9 cellular contexts compared by ENCODE assay signal in the genomic region with DNA sequence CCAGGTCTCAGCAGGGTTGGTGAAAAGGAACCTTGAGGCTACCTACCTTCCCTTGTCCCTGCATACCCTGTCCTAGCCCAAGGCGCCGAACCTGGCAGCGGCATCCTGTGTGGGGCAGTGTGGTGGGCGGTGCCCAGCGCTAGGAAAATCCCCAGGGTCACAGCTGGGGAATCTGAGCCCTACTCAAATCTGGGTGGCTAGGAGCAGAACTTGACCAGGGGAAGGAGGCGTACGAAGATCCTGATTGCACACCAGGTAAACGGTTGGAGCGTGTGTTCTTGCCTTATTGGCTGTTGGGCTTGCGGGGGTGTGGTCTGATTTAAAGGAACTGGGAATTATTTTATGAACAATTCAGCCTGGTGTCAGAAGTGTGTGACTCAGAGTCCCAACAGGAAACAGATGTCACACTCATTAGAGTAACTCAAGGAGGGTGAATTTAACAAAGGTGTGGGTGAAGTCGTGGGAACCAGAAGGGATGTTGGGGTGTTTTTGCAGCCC.
DNase-seq lines count a peak whose midpoint lies in the region; ATAC-seq, FAIRE-seq and TF ChIP-seq lines count a peak whose summit lies in the region.
"Had no signal": no experiment of that assay in that cellular context is flagged by ENCODE, and none has a peak within 500 bp of the region (broad histone marks: within the 10 kb centered on the region; RNA-seq: fewer than 3 reads in every experiment).

No MANE protein-coding gene starts in this region.

- POLR2A ChIA-PET in HepG2 (lab: Yijun Ruan, JAX), result no interaction called here

- peaks cover 58% of the 10 kb centered on the region for H3K4me1 ChIP-seq in OCI-LY3 (ENCODE audit: low read length)
- peaks cover 0 to 2% of the 10 kb centered on the region in 2 donors for H3K4me1 ChIP-seq in lung (ENCODE audit: control insufficient read depth in 2 of 2, insufficient read depth in 2 of 2, low read length in 2 of 2)
- H3K4me1 ChIP-seq in HepG2 (ENCODE audit: insufficient read depth, low read length), result no peaks in the 10 kb centered on the region
- H3K4me1 ChIP-seq in prostate gland (replicated peaks), result no peaks in the 10 kb centered on the region

- H3K9me3 ChIP-seq in OCI-LY3 (ENCODE audit: insufficient read depth, low read length) (no peaks in the 10 kb centered on the region), lung (ENCODE audit: control insufficient read depth in 2 of 2, insufficient read depth in 1 of 2, low read length in 1 of 2) (peaks cover 0 to 2% of the 10 kb centered on the region in 2 donors), HepG2 (ENCODE audit: low read length) (no peaks in the 10 kb centered on the region), prostate gland (no peaks in the 10 kb centered on the region)

- H3K36me3 ChIP-seq in OCI-LY3 (replicated peaks; ENCODE audit: low read depth, low read length) (peaks cover 4% of the 10 kb centered on the region), lung (ENCODE audit: control insufficient read depth in 2 of 2, insufficient read depth in 2 of 2, low read length in 2 of 2) (no peaks in the 10 kb centered on the region), HepG2 (replicated peaks in 1 of 2; ENCODE audit: control insufficient read depth in 1 of 2, insufficient read depth in 2 of 2, low read length in 2 of 2) (no peaks in the 10 kb centered on the region), prostate gland (no peaks in the 10 kb centered on the region)

- TF ChIP-seq RAD21 in HepG2 (CRISPR knock-in tag; IDR thresholded peaks at IDR 0.05), result no peak

- no peaks in the 10 kb centered on the region for H3K27me3 ChIP-seq in OCI-LY3 (ENCODE audit: low read depth, low read length)
- H3K27me3 ChIP-seq in lung (ENCODE audit: control insufficient read depth, insufficient read depth), result no peaks in the 10 kb centered on the region
- 0 out of 5 replicates have a peak, but pooled peaks cover 0 to 2% of the 10 kb centered on the region in 2 experiments for H3K27me3 ChIP-seq in HepG2 (ENCODE audit: control insufficient read depth in 1 of 2, insufficient read depth in 2 of 2, low read length in 2 of 2)
- H3K27me3 ChIP-seq in prostate gland (replicated peaks; ENCODE audit: insufficient read depth), result no peaks in the 10 kb centered on the region

- ATAC-seq in GM18511 (IDR thresholded peaks at IDR 0.05; ENCODE audit: unreplicated experiment) (peak; percentile 71), HG02623 (IDR thresholded peaks at IDR 0.05; ENCODE audit: unreplicated experiment) (peak; percentile 51), lung (ENCODE audit: insufficient read depth, low FRiP score) (peak; percentile 3), HepG2 (no peak)
- ATAC-seq: Panc1 had no signal

- H2AFZ ChIP-seq in OCI-LY3 (ENCODE audit: low read depth, low read length) (peak overlapping the region; percentile 66), HepG2 (ENCODE audit: low read length) (no peak overlapping the region)

- no TSS peak for BruUV-seq in HepG2 (replicated peaks; lab: Mats Ljungman, UMichigan)

- in situ Hi-C loops in HepG2 (cut with HindIII; ENCODE audit: extremely low pct_ligation_motif_present, low pct_unique_long_range_greater_than_20kb), result no loop called here

- TF ChIP-seq CTCF in OCI-LY3 (IDR thresholded peaks at IDR 0.05; ENCODE audit: low read depth, low read length) (no peak), lung (IDR thresholded peaks at IDR 0.05; ENCODE audit: control extremely low read depth, extremely low read depth) (no peak), HepG2 (CRISPR knock-in tag; IDR thresholded peaks at IDR 0.05) (no peak), prostate gland (IDR thresholded peaks at IDR 0.05) (no peak)

- peak overlapping the region; percentile 96 for H3K27ac ChIP-seq in OCI-LY3 (ENCODE audit: low read length)
- no peak overlapping the region for H3K27ac ChIP-seq in lung (ENCODE audit: low read depth in 1 of 2, low read length in 1 of 2)
- no peak overlapping the region for H3K27ac ChIP-seq in HepG2 (ENCODE audit: extremely low read length, insufficient read depth, low read length)
- no peak overlapping the region for H3K27ac ChIP-seq in prostate gland

- TF ChIP-seq POLR2A in HepG2 (IDR thresholded peaks at IDR 0.05; ENCODE audit: insufficient read depth in 1 of 2, low read depth in 2 of 2, low read length in 2 of 2), result no peak
- no peak for TF ChIP-seq POLR2A in prostate gland (IDR thresholded peaks at IDR 0.05)

- no peak for TF ChIP-seq EP300 in HepG2 (IDR thresholded peaks at IDR 0.05; ENCODE audit: low read depth in 2 of 2, low read length in 2 of 2)
- no peak for TF ChIP-seq EP300 in HepG2 (CRISPR knock-in tag; IDR thresholded peaks at IDR 0.05; ENCODE audit: borderline replicate concordance)

- H3K9ac ChIP-seq in OCI-LY3 (ENCODE audit: low read length), result peak overlapping the region; percentile 73
- no peak overlapping the region for H3K9ac ChIP-seq in HepG2 (ENCODE audit: insufficient read depth, low read depth, low read length)

- intact Hi-C loops in HepG2 (cut with micrococcal nuclease; ENCODE audit: unreplicated experiment), result no loop called here
- intact Hi-C loops in prostate gland (cut with DNase I), result no loop called here

- H3K4me3 ChIP-seq in OCI-LY3 (ENCODE audit: low read length) (peak overlapping the region; percentile 75), lung (no peak overlapping the region), HepG2 (replicated peaks in 1 of 3; ENCODE audit: insufficient read depth in 1 of 3, low read depth in 2 of 3, low read length in 3 of 3) (no peak overlapping the region), prostate gland (no peak overlapping the region)

- 85 to 88% methylated on average over 11 of the region's 11 CpGs for WGBS in lung, 2 donors
- 73% methylated on average over 11 of the region's 11 CpGs for WGBS in HepG2 (ENCODE audit: low lambda C conversion rate)
- WGBS in prostate gland, result 90% methylated on average over 11 of the region's 11 CpGs

- H3K79me2 ChIP-seq in OCI-LY3 (ENCODE audit: low read length) (no peaks in the 10 kb centered on the region), HepG2 (ENCODE audit: insufficient read depth, low read length) (no peaks in the 10 kb centered on the region)

- no peak for FAIRE-seq in HepG2 (lab: Jason Lieb, UNC)

- H3K4me2 ChIP-seq in OCI-LY3 (ENCODE audit: low read length), result peak overlapping the region; percentile 74
- no peak overlapping the region for H3K4me2 ChIP-seq in HepG2 (ENCODE audit: low read depth, low read length)

- DNase-seq in lung (ENCODE audit: low spot score) (no peak), HepG2 (ENCODE audit: low spot score) (no peak), prostate gland (ENCODE audit: low spot score) (no peak)
- DNase-seq in activated effector memory CD4-positive, alpha-beta T cell treated with Interleukin-2 at 50 U/mL for 16 hours, result no peak
- DNase-seq in activated CD4-positive, alpha-beta T cell treated with anti-CD3 and anti-CD28 coated beads, Interleukin-2, amount 50 U/mL, for 1 hour, result no peak

- CTCF ChIA-PET in HepG2 (lab: Yijun Ruan, JAX; ENCODE audit: low intra/inter-chr PET ratio, low total read pairs), result no interaction called here

- H4K20me1 ChIP-seq in OCI-LY3 (ENCODE audit: insufficient read depth, low read length) (no peaks in the 10 kb centered on the region), HepG2 (ENCODE audit: insufficient read depth, low read length) (no peaks in the 10 kb centered on the region)

TF ChIP-seq in HepG2, 621 proteins besides CTCF, POLR2A, EP300 and RAD21 (continues in another document):
- TF ChIP-seq, protein P1, sequence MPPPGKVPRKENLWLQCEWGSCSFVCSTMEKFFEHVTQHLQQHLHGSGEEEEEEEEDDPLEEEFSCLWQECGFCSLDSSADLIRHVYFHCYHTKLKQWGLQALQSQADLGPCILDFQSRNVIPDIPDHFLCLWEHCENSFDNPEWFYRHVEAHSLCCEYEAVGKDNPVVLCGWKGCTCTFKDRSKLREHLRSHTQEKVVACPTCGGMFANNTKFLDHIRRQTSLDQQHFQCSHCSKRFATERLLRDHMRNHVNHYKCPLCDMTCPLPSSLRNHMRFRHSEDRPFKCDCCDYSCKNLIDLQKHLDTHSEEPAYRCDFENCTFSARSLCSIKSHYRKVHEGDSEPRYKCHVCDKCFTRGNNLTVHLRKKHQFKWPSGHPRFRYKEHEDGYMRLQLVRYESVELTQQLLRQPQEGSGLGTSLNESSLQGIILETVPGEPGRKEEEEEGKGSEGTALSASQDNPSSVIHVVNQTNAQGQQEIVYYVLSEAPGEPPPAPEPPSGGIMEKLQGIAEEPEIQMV (CRISPR knock-in tag; IDR thresholded peaks at IDR 0.05; ENCODE audit: low read depth), result no peak
- TF ChIP-seq NFIC (IDR thresholded peaks at IDR 0.05; ENCODE audit: low read length) (no peak), GTF2F1 (IDR thresholded peaks at IDR 0.05; ENCODE audit: low read length) (no peak), SP140L (CRISPR knock-in tag; IDR thresholded peaks at IDR 0.05; ENCODE audit: borderline replicate concordance) (no peak), KMT2B (CRISPR knock-in tag; IDR thresholded peaks at IDR 0.05) (no peak), THYN1 (CRISPR knock-in tag; IDR thresholded peaks at IDR 0.05; ENCODE audit: borderline replicate concordance, low read depth) (no peak), ZNF773 (CRISPR knock-in tag; IDR thresholded peaks at IDR 0.05; ENCODE audit: borderline replicate concordance) (no peak)
- TF ChIP-seq, protein P2, sequence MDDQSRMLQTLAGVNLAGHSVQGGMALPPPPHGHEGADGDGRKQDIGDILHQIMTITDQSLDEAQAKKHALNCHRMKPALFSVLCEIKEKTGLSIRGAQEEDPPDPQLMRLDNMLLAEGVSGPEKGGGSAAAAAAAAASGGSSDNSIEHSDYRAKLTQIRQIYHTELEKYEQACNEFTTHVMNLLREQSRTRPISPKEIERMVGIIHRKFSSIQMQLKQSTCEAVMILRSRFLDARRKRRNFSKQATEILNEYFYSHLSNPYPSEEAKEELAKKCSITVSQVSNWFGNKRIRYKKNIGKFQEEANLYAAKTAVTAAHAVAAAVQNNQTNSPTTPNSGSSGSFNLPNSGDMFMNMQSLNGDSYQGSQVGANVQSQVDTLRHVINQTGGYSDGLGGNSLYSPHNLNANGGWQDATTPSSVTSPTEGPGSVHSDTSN (CRISPR knock-in tag; IDR thresholded peaks at IDR 0.05; ENCODE audit: borderline replicate concordance), result no peak
